ENCODE assay signal across 8 cellular contexts in the genomic region with DNA sequence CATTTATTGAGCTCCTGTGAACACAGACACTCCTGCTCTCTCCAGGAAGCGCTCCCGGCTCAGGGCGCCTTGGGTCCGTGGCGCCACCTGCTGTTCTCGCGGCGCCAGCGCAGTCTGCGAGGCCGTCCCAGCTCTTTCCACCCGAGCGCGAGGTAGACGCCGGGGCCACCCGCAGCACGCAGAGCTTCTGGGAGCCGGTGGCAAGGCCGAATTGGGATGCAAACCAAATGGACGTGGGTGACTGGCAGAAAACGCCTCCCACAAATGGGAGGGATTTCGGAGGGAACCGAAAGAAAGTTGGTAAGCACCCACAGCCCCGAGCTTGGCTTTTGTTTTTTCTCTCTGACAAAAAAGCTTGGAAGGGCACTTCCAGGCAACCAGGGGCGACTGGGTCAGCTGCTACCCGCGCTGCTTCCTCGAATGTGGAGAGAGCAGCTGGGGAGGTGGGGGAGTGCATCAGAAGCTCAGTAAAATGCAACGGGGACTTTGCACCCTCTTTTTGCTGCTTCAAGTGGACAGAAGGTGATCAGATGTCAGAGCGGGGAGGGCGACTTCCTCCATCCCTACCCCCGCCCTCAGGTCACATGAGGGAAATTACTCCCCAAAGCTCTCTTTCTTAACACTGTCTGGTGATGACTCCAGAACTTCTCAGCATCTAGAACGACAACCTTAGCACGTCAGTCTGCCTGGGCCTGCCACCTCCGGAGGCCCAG. TPM values are rescaled to one million over a fixed set of nuclear protein-coding genes. Genes with fewer than 3 reads are reported as not detected.
DNase-seq lines count a peak whose midpoint lies in the region; ATAC-seq, FAIRE-seq and TF ChIP-seq lines count a peak whose summit lies in the region.

No MANE protein-coding gene starts in this region.

- in situ Hi-C loops in ACHN (cut with HindIII; ENCODE audit: low pct_ligation_motif_present, low pct_unique_long_range_greater_than_20kb, low sequenced_read_pairs) = no loop called here

- peaks cover 0 to 6% of the 10 kb centered on the region in 2 donors for H3K4me1 ChIP-seq in kidney (ENCODE audit: control insufficient read depth in 1 of 2, insufficient read depth in 1 of 2, low read depth in 1 of 2, low read length in 2 of 2)

- H3K9me3 ChIP-seq in kidney (ENCODE audit: control insufficient read depth in 1 of 2, low read length in 2 of 2) = no peaks in the 10 kb centered on the region

- no peaks in the 10 kb centered on the region for H3K36me3 ChIP-seq in kidney (ENCODE audit: control insufficient read depth in 1 of 2, insufficient read depth in 2 of 2, low read length in 2 of 2)

- ATAC-seq in GM18517 (IDR thresholded peaks at IDR 0.05; ENCODE audit: unreplicated experiment) = peak; percentile 90
- ATAC-seq in HG03064 (IDR thresholded peaks at IDR 0.05; ENCODE audit: low read depth, unreplicated experiment) = peak; percentile 76

- H3K4me3 ChIP-seq in kidney (ENCODE audit: low read length in 2 of 2) = peak overlapping the region; percentile 74 to 78

- peak; percentile 94 for DNase-seq in ACHN
- DNase-seq in NCI-H2196 treated with DMSO at 0.1 percent for 48 hours (lab: John Stamatoyannopoulos, UW; ENCODE audit: unreplicated experiment) = peak; percentile 29
- peak; percentile 65 for DNase-seq in activated CD4-positive, CD25-positive, alpha-beta regulatory T cell treated with anti-CD3 and anti-CD28 coated beads, Interleukin-2, amount 50 U/mL, for 16 hours (ENCODE audit: low read depth, low spot score)
- DNase-seq in cerebellar nuclear complex (lab: John Stamatoyannopoulos, UW) = peak; percentile 49 to 58
- DNase-seq in kidney = peak; percentile 94
- peak; percentile 71 to 79 for DNase-seq in stimulated activated CD4-positive, alpha-beta T cell treated with anti-CD3 and anti-CD28 coated beads, Interleukin-15, amount 100 ng/mL, for 1 hour (ENCODE audit: low read depth in 1 of 2, low spot score in 1 of 2)

- intact Hi-C loops in kidney (cut with DNase I) = loop anchor here (10.0 kb wide), 1 partner anchor 269 kb away; no protein-coding TSS in a partner anchor

- H3K27ac ChIP-seq in kidney (ENCODE audit: low read depth in 2 of 2, low read length in 2 of 2) = peak overlapping the region; percentile 51 to 71

- FAIRE-seq in kidney (lab: Jason Lieb, UNC) = no peak

- peak; percentile 97 for TF ChIP-seq CTCF in kidney (IDR thresholded peaks at IDR 0.05; ENCODE audit: borderline replicate concordance, extremely low read depth, insufficient read depth)

- H3K9ac ChIP-seq in kidney (ENCODE audit: low read length in 2 of 2) = peak overlapping the region; percentile 37 to 80

RNA-seq across cellular contexts. Expression of gene N4BP1, which starts 13.5 kb away (rescaled TPM):
- 26.2 TPM for total RNA-seq in kidney
- polyA plus RNA-seq in kidney (ENCODE audit: insufficient read depth, low read depth, low replicate concordance) = 9.7 TPM

Comparison
In these comparisons a context has a peak if more than half of its experiments do, and no peak if none do; other contexts are left out.
1. Peak in every context shown above with its lines: DNase-seq, ATAC-seq, H3K4me3 ChIP-seq and H3K27ac ChIP-seq.
2. DNase-seq: peak in every context shown above with its lines; median percentile 94 in ACHN; 94 in kidney; 75 in stimulated activated CD4-positive, alpha-beta T cell treated with anti-CD3 and anti-CD28 coated beads, Interleukin-15, amount 100 ng/mL, for 1 hour; 65 in activated CD4-positive, CD25-positive, alpha-beta regulatory T cell treated with anti-CD3 and anti-CD28 coated beads, Interleukin-2, amount 50 U/mL, for 16 hours; 54 in cerebellar nuclear complex; 29 in NCI-H2196 treated with DMSO at 0.1 percent for 48 hours.